Comparison of ENCODE assay signal across 8 cellular contexts in genomic region chrX:56563231-56564116, GRCh38. TPM values are rescaled to one million over a fixed set of nuclear protein-coding genes. Genes with fewer than 3 reads are reported as not detected.
DNase-seq lines count a peak whose midpoint lies in the region; ATAC-seq, FAIRE-seq and TF ChIP-seq lines count a peak whose summit lies in the region.

TSS of gene UBQLN2 (plus strand) at chrX:56563627. CDS start at chrX:56563874, 247 bp downstream.

- H3K9me3 Mint-ChIP-seq in CD8-positive, alpha-beta T cell = no peaks in the 10 kb centered on the region

- H3K9me2 ChIP-seq in OCI-LY1 (ENCODE audit: low read depth, low read length) = no peaks in the 10 kb centered on the region

- H3K27me3 Mint-ChIP-seq in CD8-positive, alpha-beta T cell (ENCODE audit: low read depth) = no peaks in the 10 kb centered on the region

- H3K4me1 Mint-ChIP-seq in CD8-positive, alpha-beta T cell (ENCODE audit: low read depth) = peaks cover 22% of the 10 kb centered on the region

- peak within 1 kb of the TSS; percentile 68 for H2AFZ ChIP-seq in OCI-LY1 (ENCODE audit: low read length)
- H2AFZ ChIP-seq in endothelial cell of umbilical vein (ENCODE audit: low read depth, low read length) = peak within 1 kb of the TSS; percentile 83

- peak within 1 kb of the TSS; percentile 77 for H3K4me3 ChIP-seq in CD8-positive, alpha-beta T cell (ENCODE audit: low read depth, low read length)
- peak within 1 kb of the TSS; percentile 73 for H3K4me3 ChIP-seq in OCI-LY1 (ENCODE audit: low read depth, low read length, poor library complexity, severe bottlenecking)
- H3K4me3 ChIP-seq in endothelial cell of umbilical vein (replicated peaks in 1 of 3; ENCODE audit: insufficient read depth in 1 of 3, low read depth in 1 of 3, low read length in 3 of 3) = peak within 1 kb of the TSS; percentile 35 to 79 (median 78)
- peak within 1 kb of the TSS; percentile 81 for H3K4me3 ChIP-seq in mononuclear cell (ENCODE audit: low read length)

- H3K4me1 ChIP-seq in CD8-positive, alpha-beta T cell (ENCODE audit: insufficient read depth, low read length) = no peaks in the 10 kb centered on the region
- H3K4me1 ChIP-seq in OCI-LY1 (ENCODE audit: insufficient read depth, low read length, severe bottlenecking) (peaks cover 30% of the 10 kb centered on the region), endothelial cell of umbilical vein (ENCODE audit: control insufficient read depth, extremely low read depth, insufficient read depth, low read length) (peaks cover 18% of the 10 kb centered on the region), mononuclear cell (ENCODE audit: insufficient read depth, low read length) (peaks cover 11% of the 10 kb centered on the region)

- dilution Hi-C loops in endothelial cell of umbilical vein (cut with MboI; ENCODE audit: extremely low pct_ligation_motif_present, low sequenced_read_pairs) = no loop called here

- POLR2A ChIA-PET in CD8-positive, alpha-beta T cell (lab: Charles Lee) = interaction anchor here (0.7 to 1.9 kb wide), 4 partner anchors 85 to 196 kb away, joined by 3 to 6 read pairs (median 4); partner anchors contain the start of gene NBDY
- POLR2A ChIA-PET in endothelial cell of umbilical vein (lab: Charles Lee) = no interaction called here

- intact Hi-C loops in CD8-positive, alpha-beta T cell (cut with DNase I, micrococcal nuclease) = loop anchor here (1.0 to 10.0 kb wide), 19 partner anchors 59 to 1929 kb away; partner anchors contain the start of genes RRAGB (in 2 of the 2), FAAH2 (in 1 of the 2), MAGED2 (in 1 of the 2) and MAGEH1 (in 1 of the 2)
- intact Hi-C loops in endothelial cell of umbilical vein (cut with micrococcal nuclease) = loop anchor here (1.0 to 5.0 kb wide), 2 partner anchors 166 to 1756 kb away; partner anchors contain the start of genes MAGED2 and NBDY

- no peaks in the 10 kb centered on the region for H3K9me3 ChIP-seq in CD8-positive, alpha-beta T cell (ENCODE audit: low read length)
- H3K9me3 ChIP-seq in OCI-LY1 (ENCODE audit: low read length) (no peaks in the 10 kb centered on the region), endothelial cell of umbilical vein (replicated peaks; ENCODE audit: control insufficient read depth, insufficient read depth, low read length) (no peaks in the 10 kb centered on the region), mononuclear cell (ENCODE audit: low read depth, low read length) (no peaks in the 10 kb centered on the region)

- H3K9ac ChIP-seq in OCI-LY1 (ENCODE audit: low read length) (peak within 1 kb of the TSS; percentile 89), endothelial cell of umbilical vein (replicated peaks; ENCODE audit: extremely low read depth, insufficient read depth, low read length) (peak within 1 kb of the TSS; percentile 81)

- H3K4me3 Mint-ChIP-seq in CD8-positive, alpha-beta T cell = peak within 1 kb of the TSS; percentile 94

- H3K4me2 ChIP-seq in OCI-LY1 (ENCODE audit: low read length) (peak within 1 kb of the TSS; percentile 76), endothelial cell of umbilical vein (ENCODE audit: insufficient read depth, low read length) (peak within 1 kb of the TSS; percentile 94)

- H4K20me1 ChIP-seq in OCI-LY1 (ENCODE audit: insufficient read depth, low read length) = no peaks in the 10 kb centered on the region
- H4K20me1 ChIP-seq in endothelial cell of umbilical vein (replicated peaks; ENCODE audit: control insufficient read depth, extremely low read depth, insufficient read depth, low read length) = no peaks in the 10 kb centered on the region

- H3K36me3 ChIP-seq in CD8-positive, alpha-beta T cell (ENCODE audit: insufficient read depth, low read length) = no peaks in the 10 kb centered on the region
- peaks cover 5% of the 10 kb centered on the region; the same call in 1 of the 2 replicates for H3K36me3 ChIP-seq in OCI-LY1 (ENCODE audit: insufficient read depth, low read length)
- H3K36me3 ChIP-seq in endothelial cell of umbilical vein (ENCODE audit: control insufficient read depth in 2 of 2, extremely low read depth in 1 of 2, insufficient read depth in 2 of 2, low read length in 2 of 2) = no peaks in the 10 kb centered on the region

- no peaks in the 10 kb centered on the region for H3K27me3 ChIP-seq in CD8-positive, alpha-beta T cell (ENCODE audit: insufficient read depth, low read length)
- H3K27me3 ChIP-seq in OCI-LY1 (ENCODE audit: insufficient read depth, low read length) = no peaks in the 10 kb centered on the region
- H3K27me3 ChIP-seq in endothelial cell of umbilical vein (ENCODE audit: control insufficient read depth in 2 of 2, insufficient read depth in 2 of 2, low read length in 2 of 2) = no peaks in the 10 kb centered on the region
- no peaks in the 10 kb centered on the region for H3K27me3 ChIP-seq in mononuclear cell (ENCODE audit: insufficient read depth, low read length)

- H3K79me2 ChIP-seq in OCI-LY1 (ENCODE audit: insufficient read depth, low read length) (peaks cover 45% of the 10 kb centered on the region), endothelial cell of umbilical vein (ENCODE audit: control insufficient read depth, insufficient read depth, low read length) (peaks cover 40% of the 10 kb centered on the region)

- no peaks in the 10 kb centered on the region for H3K9me1 ChIP-seq in endothelial cell of umbilical vein (replicated peaks; ENCODE audit: control insufficient read depth, extremely low read depth, insufficient read depth, low read length)

- H3K27ac Mint-ChIP-seq in CD8-positive, alpha-beta T cell = peak within 1 kb of the TSS; percentile 99

- peaks cover 20% of the 10 kb centered on the region for H3K36me3 Mint-ChIP-seq in CD8-positive, alpha-beta T cell

- no peak for TF ChIP-seq CTCF in CD8-positive, alpha-beta T cell (IDR thresholded peaks at IDR 0.05)
- TF ChIP-seq CTCF in OCI-LY1 (IDR thresholded peaks at IDR 0.05; ENCODE audit: low read length) = peak; percentile 22; the same call in 1 of the 2 replicates
- TF ChIP-seq CTCF in endothelial cell of umbilical vein (IDR thresholded peaks at IDR 0.05; ENCODE audit: extremely low read depth in 1 of 2, insufficient read depth in 1 of 2, low read depth in 1 of 2, low read length in 2 of 2) = no peak

- H3K27ac ChIP-seq in CD8-positive, alpha-beta T cell (ENCODE audit: low read depth, low read length) = peak within 1 kb of the TSS; percentile 94
- peak within 1 kb of the TSS; percentile 81 for H3K27ac ChIP-seq in OCI-LY1 (ENCODE audit: low read depth, low read length, poor library complexity, severe bottlenecking)
- H3K27ac ChIP-seq in endothelial cell of umbilical vein (ENCODE audit: insufficient read depth, low read depth, low read length) = peak within 1 kb of the TSS; percentile 67

- H3F3A ChIP-seq in OCI-LY1 (ENCODE audit: insufficient read depth, low read length) = no peaks in the 10 kb centered on the region

- peak; percentile 78 for ATAC-seq in CD8-positive, alpha-beta T cell
- peak; percentile 58 for ATAC-seq in GM19468 (IDR thresholded peaks at IDR 0.05; ENCODE audit: extremely low read depth, unreplicated experiment)

- TSS peak; percentile 26 for BruUV-seq in endothelial cell of umbilical vein (replicated peaks; lab: Mats Ljungman, UMichigan)

- peak; percentile 80 for FAIRE-seq in endothelial cell of umbilical vein (lab: Jason Lieb, UNC)

- DNase-seq in CD8-positive, alpha-beta T cell = peak; percentile 51 to 85 (median 75)
- DNase-seq in HT1080 (ENCODE audit: low read depth) = peak; percentile 61
- DNase-seq in activated CD8-positive, alpha-beta memory T cell treated with anti-CD3 and anti-CD28 coated beads, Interleukin-2, amount 50 U/mL, for 4 hours = peak; percentile 76
- peak; percentile 84 for DNase-seq in endothelial cell of umbilical vein (ENCODE audit: low read depth, low spot score)
- DNase-seq in stimulated activated CD8-positive, alpha-beta memory T cell treated with anti-CD3 and anti-CD28 coated beads, Interleukin-4, amount 100 ng/mL, for 1 hour (ENCODE audit: low read depth in 2 of 2, low spot score in 1 of 2) = peak; percentile 30 to 50

- TF ChIP-seq POLR2A in endothelial cell of umbilical vein (IDR thresholded peaks at IDR 0.05; ENCODE audit: low read depth, low read length) = no peak

- CTCF ChIA-PET in CD8-positive, alpha-beta T cell (lab: Charles Lee) = no interaction called here
- CTCF ChIA-PET in endothelial cell of umbilical vein (lab: Charles Lee) = no interaction called here

TF ChIP-seq in endothelial cell of umbilical vein, 7 proteins besides CTCF, POLR2A, EP300 and RAD21:
- peak; percentile 32 for TF ChIP-seq POLR2AphosphoS5 (IDR thresholded peaks at IDR 0.05; ENCODE audit: insufficient read depth, low read depth, low read length)
- no peak for TF ChIP-seq MYC (IDR thresholded peaks at IDR 0.05; ENCODE audit: low read depth, low read length)

RNA-seq across cellular contexts. Expression of gene UBQLN2, which starts in this region (rescaled TPM):
- 10 to 100 TPM; 34.3 to 35.6 TPM for total RNA-seq in CD8-positive, alpha-beta T cell
- 5.4 and 9.6 TPM in 2 replicates for total RNA-seq in HT1080 (2014; rRNA removed; shearing (Covaris generic))
- polyA plus RNA-seq in HT1080 (2015; cell fraction: cytosol; rRNA removed) = 18.6 and 22.7 TPM in 2 replicates
- 31.5 and 33.1 TPM in 2 replicates for polyA plus RNA-seq in HT1080 (2015; cell fraction: nucleus; rRNA removed)
- total RNA-seq in endothelial cell of umbilical vein (22.8 and 25.3 TPM in 2 replicates), mononuclear cell (20.7 TPM)
- polyA plus RNA-seq in endothelial cell of umbilical vein = 13.1 and 17.1 TPM in 2 replicates
- 18.3 and 18.4 TPM in 2 replicates for polyA plus RNA-seq in endothelial cell of umbilical vein (2011; cell fraction: cytosol; rRNA removed)
- polyA plus RNA-seq in endothelial cell of umbilical vein (2011; cell fraction: nucleus; rRNA removed) = 11.1 and 12.2 TPM in 2 replicates
- polyA plus RNA-seq in endothelial cell of umbilical vein (2012) = 17.4 and 18.9 TPM in 2 replicates
- polyA minus RNA-seq in endothelial cell of umbilical vein = 26.0 and 27.4 TPM in 2 replicates
- 32.5 TPM for polyA minus RNA-seq in endothelial cell of umbilical vein (2011; cell fraction: cytosol; rRNA and poly(A)+ RNA removed)
- 20.6 and 26.9 TPM in 2 replicates for polyA minus RNA-seq in endothelial cell of umbilical vein (2011; cell fraction: nucleus; rRNA and poly(A)+ RNA removed)

Comparison
In these comparisons a context has a peak if more than half of its experiments do, and no peak if none do; other contexts are left out.
1. Peak in every context shown above with its lines: DNase-seq, ATAC-seq, H3K4me3 ChIP-seq and H3K27ac ChIP-seq.